In the genomic region with DNA sequence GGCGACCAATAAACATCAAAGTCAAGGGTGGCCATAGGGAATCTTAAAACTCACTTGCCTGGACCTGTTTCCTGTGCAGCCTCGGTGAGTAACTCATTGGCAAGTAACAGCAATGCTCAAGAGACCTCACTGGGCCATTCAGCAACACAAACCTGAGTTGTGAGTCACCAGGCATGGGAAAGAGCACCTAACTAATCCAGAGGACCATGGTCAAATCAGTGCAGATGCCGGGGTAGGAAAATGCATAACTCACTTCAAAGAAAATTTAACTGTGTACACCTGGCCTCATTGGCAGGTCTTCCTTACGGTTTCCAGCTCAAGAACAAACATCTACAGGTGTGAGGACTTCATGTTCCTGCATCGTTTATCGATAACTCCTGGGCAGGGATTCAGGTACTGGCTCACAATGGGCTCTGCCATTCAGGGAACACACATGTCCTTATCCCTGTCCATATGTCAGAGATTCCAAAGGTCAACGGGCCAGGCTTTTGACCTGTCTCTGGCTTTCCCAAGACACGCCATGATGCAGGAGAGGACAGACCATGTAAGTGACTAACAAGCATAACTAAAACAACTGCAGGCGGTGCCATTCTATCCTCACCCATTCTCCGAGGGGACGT, we compare ENCODE assay signal across 19 cellular contexts.
DNase-seq lines count a peak whose midpoint lies in the region; FAIRE-seq lines count a peak whose summit lies in the region.
"Had no signal": no experiment of that assay in that cellular context is flagged by ENCODE, and none has a peak within 500 bp of the region (broad histone marks: within the 10 kb centered on the region; RNA-seq: fewer than 3 reads in every experiment).

No MANE protein-coding gene starts in this region.

- no peak overlapping the region for H2AK5ac ChIP-seq in mesenchymal stem cell (ENCODE audit: low read length, severe bottlenecking)

- H3K9me3 ChIP-seq in mesenchymal stem cell (ENCODE audit: control insufficient read depth, low read length): no peaks in the 10 kb centered on the region
- H3K9me3 ChIP-seq: BE2C had no signal

- H3K4me1 ChIP-seq in mesenchymal stem cell (ENCODE audit: control insufficient read depth, insufficient read depth, low read depth, low read length): no peaks in the 10 kb centered on the region
- H3K4me1 ChIP-seq: BE2C had no signal

- H3K79me1 ChIP-seq in mesenchymal stem cell (replicated peaks; ENCODE audit: low read length, poor library complexity, severe bottlenecking): no peaks in the 10 kb centered on the region

- peaks cover 0 to 4% of the 10 kb centered on the region in 2 experiments for H3K27me3 ChIP-seq in mesenchymal stem cell (ENCODE audit: control insufficient read depth in 1 of 2, insufficient read depth in 1 of 2, low read length in 2 of 2)
- H3K27me3 ChIP-seq: BE2C had no signal

- no peak overlapping the region for H3K23ac ChIP-seq in mesenchymal stem cell (ENCODE audit: low read length in 2 of 2)

- WGBS in mesenchymal stem cell: 75% methylated on average over 11 of the region's 11 CpGs

- H4K8ac ChIP-seq in mesenchymal stem cell (ENCODE audit: low read length): no peak overlapping the region

- no peaks in the 10 kb centered on the region for H3K36me3 ChIP-seq in mesenchymal stem cell (ENCODE audit: control insufficient read depth in 1 of 2, insufficient read depth in 2 of 2, low read depth in 1 of 2, low read length in 2 of 2)
- H3K36me3 ChIP-seq: BE2C had no signal

- H3K14ac ChIP-seq in mesenchymal stem cell (ENCODE audit: low read length in 2 of 2): no peak overlapping the region

- H3K4me3 ChIP-seq in mesenchymal stem cell (ENCODE audit: insufficient read depth in 1 of 2, low read depth in 1 of 2, low read length in 2 of 2): no peak overlapping the region
- H3K4me3 ChIP-seq: SK-N-MC had no signal

- H3K18ac ChIP-seq in mesenchymal stem cell (ENCODE audit: low read depth in 1 of 2, low read length in 2 of 2): no peak overlapping the region

- no peak overlapping the region for H2BK5ac ChIP-seq in mesenchymal stem cell (ENCODE audit: low read depth, low read length, poor library complexity, severe bottlenecking)

- no peak overlapping the region for H3K4me2 ChIP-seq in mesenchymal stem cell (ENCODE audit: low read length, poor library complexity, severe bottlenecking)

- FAIRE-seq in RCC 7860 (lab: Jason Lieb, UNC): no peak
- FAIRE-seq: D721Med, GM18507 had no signal

- H3K4ac ChIP-seq in mesenchymal stem cell (ENCODE audit: low read depth in 1 of 2, low read length in 2 of 2): no peak overlapping the region

- no peak overlapping the region for H2BK12ac ChIP-seq in mesenchymal stem cell (ENCODE audit: low read length in 2 of 2)

- no peak overlapping the region for H3K9ac ChIP-seq in mesenchymal stem cell (ENCODE audit: low read length)

- no peak overlapping the region for H2BK120ac ChIP-seq in mesenchymal stem cell (ENCODE audit: low read depth, low read length)

- H2AFZ ChIP-seq in mesenchymal stem cell (ENCODE audit: low read depth, low read length): no peak overlapping the region

- no peak overlapping the region for H2BK15ac ChIP-seq in mesenchymal stem cell (ENCODE audit: low read depth, poor library complexity, severe bottlenecking)

- H4K91ac ChIP-seq in mesenchymal stem cell (ENCODE audit: low read length): no peak overlapping the region

- no peak overlapping the region for H3K27ac ChIP-seq in mesenchymal stem cell (ENCODE audit: low read length, poor library complexity, severe bottlenecking)
- H3K27ac ChIP-seq: SK-N-MC had no signal

- DNase-seq in EL (peak; percentile 18), RCC 7860 (ENCODE audit: low spot score) (peak; percentile 20), dermis blood vessel endothelial cell (peak; percentile 49), kidney tubule cell (ENCODE audit: low spot score) (peak; percentile 66), epidermal melanocyte (ENCODE audit: insufficient read length, low spot score) (no peak), mesenchymal stem cell (no peak), nucleus accumbens (lab: John Stamatoyannopoulos, UW) (no peak), globus pallidus (ENCODE audit: low spot score) (no peak)
- DNase-seq: BE2C; CD4-positive, alpha-beta memory T cell; NCI-H1048; NCI-H146; NCI-H2081 treated with DMSO at 0.1 percent for 48 hours; NCI-H2227 treated with DMSO at 0.1 percent for 48 hours; NCI-H524 treated with DMSO at 0.1 percent for 48 hours; OCI-M1 had no signal

Comparison
In these comparisons a context has a peak if more than half of its experiments do, and no peak if none do; other contexts are left out.
1. DNase-seq: peak in EL (single experiment), RCC 7860 (single experiment), dermis blood vessel endothelial cell (single experiment) and kidney tubule cell (single experiment); none in epidermal melanocyte (single experiment), mesenchymal stem cell (single experiment), nucleus accumbens (0 of 56) and globus pallidus (single experiment).